ENCODE assay signal across 11 cellular contexts in genomic region chr11:43788394-43788793, GRCh38.
DNase-seq lines count a peak whose midpoint lies in the region; ATAC-seq and TF ChIP-seq lines count a peak whose summit lies in the region.
"Had no signal": no experiment of that assay in that cellular context is flagged by ENCODE, and none has a peak within 500 bp of the region (broad histone marks: within the 10 kb centered on the region; RNA-seq: fewer than 3 reads in every experiment).

No MANE protein-coding gene starts in this region.

- DNase-seq in GDM1 (lab: John Stamatoyannopoulos, UW): peak; percentile 62
- DNase-seq in NCI-H1436 treated with DMSO at 0.1 percent for 48 hours (lab: John Stamatoyannopoulos, UW): peak; percentile 8
- DNase-seq in neuronal stem cell (ENCODE audit: low spot score): peak; percentile 1
- no peak for DNase-seq in activated CD8-positive, alpha-beta memory T cell treated with anti-CD3 and anti-CD28 coated beads for 24 hours
- no peak for DNase-seq in NCI-H1092 treated with DMSO at 0.1 percent for 48 hours (lab: John Stamatoyannopoulos, UW)
- DNase-seq in D341Med (ENCODE audit: low spot score): no peak
- DNase-seq: NCI-H446 treated with DMSO at 0.1 percent for 48 hours had no signal

- no peaks in the 10 kb centered on the region for H3K27me3 Mint-ChIP-seq in brain
- H3K27me3 Mint-ChIP-seq: T-cell had no signal

- peaks cover 0 to 1% of the 10 kb centered on the region in 2 donors for H3K36me3 ChIP-seq in neuronal stem cell (replicated peaks in 1 of 2; ENCODE audit: control insufficient read depth in 2 of 2, insufficient read depth in 2 of 2, low read length in 2 of 2)

- no peak overlapping the region for H2BK120ac ChIP-seq in neuronal stem cell (ENCODE audit: low read depth, low read length)

- peaks cover 15% of the 10 kb centered on the region for H3K4me1 Mint-ChIP-seq in brain

- no peak overlapping the region for H3K9ac ChIP-seq in neuronal stem cell (ENCODE audit: low read depth, low read length, poor library complexity)
- H3K9ac ChIP-seq: parathyroid adenoma had no signal

- H3K4ac ChIP-seq in neuronal stem cell (ENCODE audit: low read length): no peak overlapping the region

- H4K8ac ChIP-seq in neuronal stem cell (ENCODE audit: low read depth, low read length): no peak overlapping the region

- H2BK12ac ChIP-seq in neuronal stem cell (ENCODE audit: low read length): no peak overlapping the region

- ATAC-seq in GM18520 (IDR thresholded peaks at IDR 0.05; ENCODE audit: unreplicated experiment): no peak
- ATAC-seq: T-cell had no signal

- H3K4me1 ChIP-seq in neuronal stem cell (ENCODE audit: control insufficient read depth in 2 of 2, insufficient read depth in 1 of 2, low read depth in 1 of 2, low read length in 2 of 2): no peaks in the 10 kb centered on the region
- H3K4me1 ChIP-seq: parathyroid adenoma had no signal

- H3K4me3 Mint-ChIP-seq in brain: no peak overlapping the region
- H3K4me3 Mint-ChIP-seq: T-cell had no signal

- peaks cover 8 to 13% (median 12%) of the 10 kb centered on the region in 5 experiments for H3K9me3 Mint-ChIP-seq in brain

- H3K36me3 Mint-ChIP-seq in brain: peaks cover 51% of the 10 kb centered on the region

- no CpG with 5 or more reads among the region's 3 CpGs for WGBS in neuronal stem cell (ENCODE audit: extremely low coverage in 2 of 2, insufficient read length in 2 of 2, insufficient replicate concordance in 1 of 2), 2 donors

- no peak overlapping the region for H3K14ac ChIP-seq in neuronal stem cell (ENCODE audit: low read length)

- no peak overlapping the region for H2BK15ac ChIP-seq in neuronal stem cell (ENCODE audit: low read length)

- no peak for TF ChIP-seq CTCF in brain (conservative IDR thresholded peaks at IDR 0.05)

- H3K18ac ChIP-seq in neuronal stem cell (ENCODE audit: low read length): no peak overlapping the region

- H4K91ac ChIP-seq in neuronal stem cell (ENCODE audit: low read depth, low read length, poor library complexity): no peak overlapping the region

- H2AFZ ChIP-seq in neuronal stem cell (ENCODE audit: low read length): no peak overlapping the region
- H2AFZ ChIP-seq: parathyroid adenoma had no signal

- no peak overlapping the region for H3K27ac ChIP-seq in neuronal stem cell (replicated peaks; ENCODE audit: low read length)
- H3K27ac ChIP-seq: parathyroid adenoma had no signal

- no peaks in the 10 kb centered on the region for H3K79me1 ChIP-seq in neuronal stem cell (ENCODE audit: low read depth, low read length)

- H3K4me3 ChIP-seq in neuronal stem cell (ENCODE audit: low read length in 2 of 2): no peak overlapping the region

- no peak overlapping the region for H2BK5ac ChIP-seq in neuronal stem cell (ENCODE audit: low read length)

- H3K4me2 ChIP-seq in neuronal stem cell (ENCODE audit: insufficient read depth, low read length, poor library complexity, severe bottlenecking): no peak overlapping the region

- H3K27ac Mint-ChIP-seq in brain: peak overlapping the region in 4 of 5 experiments; percentile 71 to 82 (median 74)
- H3K27ac Mint-ChIP-seq: T-cell had no signal

- H3K23ac ChIP-seq in neuronal stem cell (ENCODE audit: low read depth, low read length, poor library complexity): no peak overlapping the region

- H3K27me3 ChIP-seq in neuronal stem cell (ENCODE audit: control insufficient read depth in 3 of 3, insufficient read depth in 3 of 3, low read depth in 1 of 3, low read length in 3 of 3): no peaks in the 10 kb centered on the region

- no peak overlapping the region for H2AK5ac ChIP-seq in neuronal stem cell (ENCODE audit: low read depth, low read length)

- peaks cover 0 to 2% of the 10 kb centered on the region in 2 donors for H3K9me3 ChIP-seq in neuronal stem cell (replicated peaks in 1 of 2; ENCODE audit: control insufficient read depth in 2 of 2, insufficient read depth in 1 of 2, low read depth in 1 of 2, low read length in 2 of 2)

Comparison
In these comparisons a context has a peak if more than half of its experiments do, and no peak if none do; other contexts are left out.
1. DNase-seq: peak in GDM1 (single experiment), NCI-H1436 treated with DMSO at 0.1 percent for 48 hours (single experiment) and neuronal stem cell (single experiment); none in activated CD8-positive, alpha-beta memory T cell treated with anti-CD3 and anti-CD28 coated beads for 24 hours (single experiment), NCI-H1092 treated with DMSO at 0.1 percent for 48 hours (single experiment) and D341Med (single experiment).